Comparison of ENCODE assay signal across 21 cellular contexts in genomic region chr1:225859151-225859550, GRCh38. TPM values are rescaled to one million over a fixed set of nuclear protein-coding genes. Genes with fewer than 3 reads are reported as not detected.
DNase-seq lines count a peak whose midpoint lies in the region; ATAC-seq and TF ChIP-seq lines count a peak whose summit lies in the region.
"Had no signal": no experiment of that assay in that cellular context is flagged by ENCODE, and none has a peak within 500 bp of the region (broad histone marks: within the 10 kb centered on the region; RNA-seq: fewer than 3 reads in every experiment).

No MANE protein-coding gene starts in this region.

- H3K27ac Mint-ChIP-seq in activated naive CD8-positive, alpha-beta T cell, result peak overlapping the region; percentile 22
- H3K27ac Mint-ChIP-seq in activated naive CD8-positive, alpha-beta T cell treated with anti-CD3 and anti-CD28 coated beads for 36 hours, result no peak overlapping the region
- H3K27ac Mint-ChIP-seq in naive thymus-derived CD4-positive, alpha-beta T cell, result peak overlapping the region in 3 of 9 donors; percentile 43 to 87 (median 76)
- H3K27ac Mint-ChIP-seq: GM23338 had no signal

- no peak for TF ChIP-seq CTCF in dorsolateral prefrontal cortex (IDR thresholded peaks at IDR 0.05 in 54 of 56, conservative IDR thresholded peaks at IDR 0.05 in 2 of 56; ENCODE audit: low read depth in 1 of 56, partially characterized antibody in 56 of 56)

- H3K4me3 Mint-ChIP-seq in activated naive CD8-positive, alpha-beta T cell, result no peak overlapping the region
- H3K4me3 Mint-ChIP-seq in activated naive CD8-positive, alpha-beta T cell treated with anti-CD3 and anti-CD28 coated beads for 36 hours, result no peak overlapping the region
- no peak overlapping the region for H3K4me3 Mint-ChIP-seq in naive thymus-derived CD4-positive, alpha-beta T cell
- H3K4me3 Mint-ChIP-seq: CD8-positive, alpha-beta T cell; GM23338; IgD-negative memory B cell had no signal

- DNase-seq in activated naive CD8-positive, alpha-beta T cell treated with anti-CD3 and anti-CD28 coated beads for 36 hours, result no peak
- DNase-seq in dorsolateral prefrontal cortex, result no peak
- no peak for DNase-seq in naive thymus-derived CD4-positive, alpha-beta T cell
- DNase-seq in NCI-H2107 treated with DMSO at 0.1 percent for 48 hours (lab: John Stamatoyannopoulos, UW; ENCODE audit: unreplicated experiment), result no peak
- DNase-seq: AML-193; CD8-positive, alpha-beta T cell; DMS 273 treated with DMSO at 0.1 percent for 48 hours; DMS53; DND-41; EL; HCEC 1CT had no signal

- peaks cover 8% of the 10 kb centered on the region for H3K4me1 Mint-ChIP-seq in activated naive CD8-positive, alpha-beta T cell (ENCODE audit: low read depth)
- H3K4me1 Mint-ChIP-seq in activated naive CD8-positive, alpha-beta T cell treated with anti-CD3 and anti-CD28 coated beads for 36 hours, result peaks cover 12% of the 10 kb centered on the region
- H3K4me1 Mint-ChIP-seq in naive thymus-derived CD4-positive, alpha-beta T cell, result peaks cover 10 to 22% (median 16%) of the 10 kb centered on the region in 7 donors
- H3K4me1 Mint-ChIP-seq: GM23338 had no signal

- H3K36me3 ChIP-seq in naive thymus-derived CD4-positive, alpha-beta T cell (ENCODE audit: control insufficient read depth in 2 of 3, insufficient read depth in 3 of 3, low read length in 3 of 3), result peaks cover 45 to 100% (median 55%) of the 10 kb centered on the region in 3 experiments

- POLR2A ChIA-PET in naive thymus-derived CD4-positive, alpha-beta T cell (lab: Charles Lee), result interaction anchor here (0.6 to 4.5 kb wide), 7 partner anchors 11 to 124 kb away, joined by 3 to 32 read pairs (median 3); partner anchors contain the start of gene TMEM63A

- H3K36me3 Mint-ChIP-seq in activated naive CD8-positive, alpha-beta T cell, result peaks cover 3% of the 10 kb centered on the region
- H3K36me3 Mint-ChIP-seq in activated naive CD8-positive, alpha-beta T cell treated with anti-CD3 and anti-CD28 coated beads for 36 hours, result peaks cover 15% of the 10 kb centered on the region
- H3K36me3 Mint-ChIP-seq in naive thymus-derived CD4-positive, alpha-beta T cell, result peaks cover 14 to 68% (median 36%) of the 10 kb centered on the region in 5 donors

- intact Hi-C loops in dorsolateral prefrontal cortex (cut with DNase I), result no loop called here
- intact Hi-C loops in naive thymus-derived CD4-positive, alpha-beta T cell (cut with micrococcal nuclease), result no loop called here

- ATAC-seq in naive thymus-derived CD4-positive, alpha-beta T cell, result no peak
- ATAC-seq in GM21576 (IDR thresholded peaks at IDR 0.05; ENCODE audit: unreplicated experiment) (no peak), GM21423 (IDR thresholded peaks at IDR 0.05; ENCODE audit: unreplicated experiment) (no peak)
- ATAC-seq: A549; CD8-positive, alpha-beta T cell; GM12878; GM23338 had no signal

- H3K4me1 ChIP-seq in naive thymus-derived CD4-positive, alpha-beta T cell (ENCODE audit: control insufficient read depth in 2 of 2, insufficient read depth in 2 of 2, low read length in 2 of 2), result no peaks in the 10 kb centered on the region

- H3K27me3 Mint-ChIP-seq in activated naive CD8-positive, alpha-beta T cell, result no peaks in the 10 kb centered on the region
- H3K27me3 Mint-ChIP-seq in activated naive CD8-positive, alpha-beta T cell treated with anti-CD3 and anti-CD28 coated beads for 36 hours, result no peaks in the 10 kb centered on the region
- no peaks in the 10 kb centered on the region for H3K27me3 Mint-ChIP-seq in naive thymus-derived CD4-positive, alpha-beta T cell
- H3K27me3 Mint-ChIP-seq: IgD-negative memory B cell had no signal

- H3K9me3 ChIP-seq in naive thymus-derived CD4-positive, alpha-beta T cell (ENCODE audit: control insufficient read depth in 2 of 3, low read length in 3 of 3), result no peaks in the 10 kb centered on the region
- H3K9me3 ChIP-seq: A549 had no signal

- peak overlapping the region in 30 of 59 donors; percentile 3 to 92 (median 40) for H3K27ac ChIP-seq in dorsolateral prefrontal cortex
- H3K27ac ChIP-seq in naive thymus-derived CD4-positive, alpha-beta T cell (ENCODE audit: low read depth, low read length), result peak overlapping the region; percentile 6
- H3K27ac ChIP-seq: 22Rv1, A549, C4-2B had no signal

- H3K27me3 ChIP-seq in dorsolateral prefrontal cortex, result no peaks in the 10 kb centered on the region
- no peaks in the 10 kb centered on the region for H3K27me3 ChIP-seq in naive thymus-derived CD4-positive, alpha-beta T cell (ENCODE audit: control insufficient read depth in 2 of 2, insufficient read depth in 2 of 2, low read length in 2 of 2)

- H3K9me3 Mint-ChIP-seq in activated naive CD8-positive, alpha-beta T cell (ENCODE audit: low read depth), result no peaks in the 10 kb centered on the region
- H3K9me3 Mint-ChIP-seq in activated naive CD8-positive, alpha-beta T cell treated with anti-CD3 and anti-CD28 coated beads for 36 hours, result no peaks in the 10 kb centered on the region
- H3K9me3 Mint-ChIP-seq in naive thymus-derived CD4-positive, alpha-beta T cell, result no peaks in the 10 kb centered on the region
- H3K9me3 Mint-ChIP-seq: CD8-positive, alpha-beta T cell; GM23338; IgD-negative memory B cell had no signal

- CTCF ChIA-PET in naive thymus-derived CD4-positive, alpha-beta T cell (lab: Charles Lee), result interaction anchor here (0.5 to 2.3 kb wide), 3 partner anchors 25 to 127 kb away, joined by 6 to 7 read pairs (median 7); no protein-coding TSS in a partner anchor

- no peak overlapping the region for H3K4me3 ChIP-seq in dorsolateral prefrontal cortex
- H3K4me3 ChIP-seq in naive thymus-derived CD4-positive, alpha-beta T cell (ENCODE audit: low read length), result no peak overlapping the region
- H3K4me3 ChIP-seq: A549, GM12878, GM23338 had no signal

RNA-seq across cellular contexts. Expression of gene TMEM63A, which starts 23.0 kb away (rescaled TPM):
- 10 to 100 TPM; 29.5 to 33.0 TPM for total RNA-seq in activated naive CD8-positive, alpha-beta T cell treated with anti-CD3 and anti-CD28 coated beads for 36 hours
- total RNA-seq in dorsolateral prefrontal cortex, result 100 to 1,000 TPM in 94 of 120 experiments, 10 to 100 TPM in 26; 47.1 to 833 (median 180) TPM
- total RNA-seq in naive thymus-derived CD4-positive, alpha-beta T cell, result 100 to 1,000 TPM; 189 to 611 (median 383) TPM
- polyA plus RNA-seq in naive thymus-derived CD4-positive, alpha-beta T cell, result 10 to 100 TPM; 55.0 to 85.3 TPM

RNA-seq across cellular contexts. Expression of gene LEFTY1, which starts 29.8 kb away (rescaled TPM):
- total RNA-seq in activated naive CD8-positive, alpha-beta T cell treated with anti-CD3 and anti-CD28 coated beads for 36 hours, result under 1 TPM in 1 of 2 experiments, not detected in 1; 0.39 TPM
- total RNA-seq in dorsolateral prefrontal cortex, result 1 to 10 TPM in 119 of 120 experiments, under 1 TPM in 1; 0.84 to 8.3 (median 3.3) TPM
- total RNA-seq in naive thymus-derived CD4-positive, alpha-beta T cell, result under 1 TPM in 2 of 5 experiments, not detected in 3; 0.84 to 0.85 TPM
- not detected for polyA plus RNA-seq in naive thymus-derived CD4-positive, alpha-beta T cell
- total RNA-seq: CD8-positive, alpha-beta T cell; G401 had no signal
- polyA plus RNA-seq: IgD-negative memory B cell had no signal

RNA-seq across cellular contexts. Expression of gene EPHX1, which starts 49.2 kb away (rescaled TPM):
- total RNA-seq in activated naive CD8-positive, alpha-beta T cell treated with anti-CD3 and anti-CD28 coated beads for 36 hours, result 1 to 10 TPM; 2.7 to 4.3 TPM
- total RNA-seq in dorsolateral prefrontal cortex, result 100 to 1,000 TPM in 79 of 120 experiments, 10 to 100 TPM in 41; 56.7 to 268 (median 111) TPM
- 1 to 10 TPM; 1.5 to 3.2 (median 2.0) TPM for total RNA-seq in naive thymus-derived CD4-positive, alpha-beta T cell
- under 1 TPM; 0.66 to 0.83 TPM for polyA plus RNA-seq in naive thymus-derived CD4-positive, alpha-beta T cell

Comparison
In these comparisons a context has a peak if more than half of its experiments do, and no peak if none do; other contexts are left out.
1. RNA of gene EPHX1, which starts 49.2 kb away (total RNA-seq): 56.7 to 268 TPM in dorsolateral prefrontal cortex; 2.7 to 4.3 TPM in activated naive CD8-positive, alpha-beta T cell treated with anti-CD3 and anti-CD28 coated beads for 36 hours and 1.5 to 3.2 TPM in naive thymus-derived CD4-positive, alpha-beta T cell; every median in the first group is over 10 times any median in the second.